Comparison of ENCODE assay signal across 37 cellular contexts in the genomic region with DNA sequence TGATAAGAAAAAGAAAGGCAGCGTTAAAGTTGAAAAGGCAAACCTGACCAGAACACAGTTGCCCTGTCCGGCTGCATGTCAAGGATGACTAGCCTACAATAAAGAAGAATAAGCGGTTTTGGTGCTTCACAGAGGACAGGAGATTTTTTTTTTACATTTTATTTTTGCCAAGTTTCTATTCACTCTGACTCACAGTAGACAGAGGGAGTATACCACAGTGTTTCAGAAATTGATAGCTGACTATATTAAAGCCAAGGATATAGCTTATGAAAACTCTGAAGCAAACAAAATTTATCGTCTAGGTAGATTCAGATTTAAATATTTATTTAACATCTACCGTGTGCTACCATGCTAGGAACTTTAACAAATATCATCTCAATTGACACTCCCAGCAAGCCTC. TPM values are rescaled to one million over a fixed set of nuclear protein-coding genes. Genes with fewer than 3 reads are reported as not detected.
"Had no signal": no experiment of that assay in that cellular context is flagged by ENCODE, and none has a peak within 500 bp of the region (broad histone marks: within the 10 kb centered on the region; RNA-seq: fewer than 3 reads in every experiment).

No MANE protein-coding gene starts in this region.

- H3K36me3 ChIP-seq: adrenal gland, brain microvascular endothelial cell, breast epithelium had no signal

- H3K4me1 ChIP-seq: adrenal gland, body of pancreas, breast epithelium had no signal

- H3K27ac ChIP-seq: adrenal gland, body of pancreas, brain microvascular endothelial cell, breast epithelium, VCaP had no signal

- H3K4me3 ChIP-seq: adrenal gland, body of pancreas, breast epithelium had no signal

- DNase-seq: activated B cell treated with CpG ODN at 0.5 μM for 24 hours; activated CD4-positive, alpha-beta memory T cell treated with anti-CD3 and anti-CD28 coated beads for 36 hours; activated CD4-positive, alpha-beta T cell treated with anti-CD3 and anti-CD28 coated beads for 4 hours; activated CD4-positive, alpha-beta T cell treated with anti-CD3 and anti-CD28 coated beads, Interleukin-2, amount 10 ng/mL, durations not matched to agents 24 days and 14 days; activated CD4-positive, alpha-beta T cell treated with anti-CD3 and anti-CD28 coated beads, Interleukin-2, amount 50 U/mL, for 1 hour; activated CD4-positive, alpha-beta T cell treated with anti-CD3 and anti-CD28 coated beads, Interleukin-2, amount 50 U/mL, for 4 hours; activated CD4-positive, CD25-positive, alpha-beta regulatory T cell treated with anti-CD3 and anti-CD28 coated beads, Interleukin-2, amount 50 U/mL, for 72 hours; activated CD8-positive, alpha-beta memory T cell treated with anti-CD3 and anti-CD28 coated beads, Interleukin-2, amount 50 U/mL, for 4 hours; activated CD8-positive, alpha-beta T cell treated with anti-CD3 and anti-CD28 coated beads for 36 hours; activated effector memory CD4-positive, alpha-beta T cell treated with anti-CD3 and anti-CD28 coated beads, Interleukin-2, amount 50 U/mL, for 16 hours; activated gamma-delta T cell treated with Interleukin-2 at 50 U/mL for 16 hours; activated naive CD4-positive, alpha-beta T cell; activated naive CD4-positive, alpha-beta T cell treated with anti-CD3 and anti-CD28 coated beads for 36 hours; activated naive CD4-positive, alpha-beta T cell treated with anti-CD3 and anti-CD28 coated beads, Interleukin-2, amount 50 U/mL, for 16 hours; activated naive CD8-positive, alpha-beta T cell treated with anti-CD3 and anti-CD28 coated beads for 36 hours; activated T-cell treated with anti-CD3 and anti-CD28 coated beads for 4 hours; activated T-cell treated with anti-CD3 and anti-CD28 coated beads, Interleukin-2, amount 50 U/mL, for 1 hour; activated T-cell treated with anti-CD3 and anti-CD28 coated beads, Interleukin-2, amount 50 U/mL, for 4 hours; activated T-cell treated with anti-CD3 and anti-CD28 coated beads, Interleukin-2, amount 50 U/mL, for 72 hours; adrenal gland; amniotic stem cell; aorta; body of pancreas; brain microvascular endothelial cell; central memory CD4-positive, alpha-beta T cell; T-helper 17 cell; T1000 had no signal

- H3K27me3 ChIP-seq: brain microvascular endothelial cell had no signal

- H3K9me3 ChIP-seq: body of pancreas, breast epithelium had no signal

- ATAC-seq: activated CD8-positive, alpha-beta T cell treated with anti-CD3 and anti-CD28 coated beads for 36 hours; activated naive CD4-positive, alpha-beta T cell treated with anti-CD3 and anti-CD28 coated beads, Interleukin-2, amount 50 U/mL, for 72 hours; activated T-cell treated with anti-CD3 and anti-CD28 coated beads, Interleukin-2, amount 50 U/mL, for 4 hours; activated T-cell treated with anti-CD3 and anti-CD28 coated beads, Interleukin-2, amount 50 U/mL, for 72 hours; activated T-helper 17 cell treated with anti-CD3 and anti-CD28 coated beads, Interleukin-2, amount 50 U/mL, for 72 hours; body of pancreas; T-helper 17 cell had no signal

RNA-seq across cellular contexts. Expression of a gene that starts 47.6 kb away (rescaled TPM):
- total RNA-seq: activated B cell treated with CpG ODN at 0.5 μM for 24 hours; activated CD4-positive, alpha-beta memory T cell treated with anti-CD3 and anti-CD28 coated beads for 36 hours; activated CD4-positive, alpha-beta T cell treated with anti-CD3 and anti-CD28 coated beads, Interleukin-2, amount 10 ng/mL, durations not matched to agents 24 days and 14 days; activated CD8-positive, alpha-beta memory T cell treated with anti-CD3 and anti-CD28 coated beads for 36 hours; activated CD8-positive, alpha-beta T cell treated with anti-CD3 and anti-CD28 coated beads for 36 hours; activated naive CD4-positive, alpha-beta T cell treated with anti-CD3 and anti-CD28 coated beads for 36 hours; activated naive CD4-positive, alpha-beta T cell treated with anti-CD3 and anti-CD28 coated beads, Interleukin-2, amount 50 U/mL, for 72 hours; activated naive CD8-positive, alpha-beta T cell treated with anti-CD3 and anti-CD28 coated beads for 36 hours; activated T-cell treated with anti-CD3 and anti-CD28 coated beads, Interleukin-2, amount 50 U/mL, for 4 hours; activated T-cell treated with anti-CD3 and anti-CD28 coated beads, Interleukin-2, amount 50 U/mL, for 72 hours; activated T-helper 1 cell treated with anti-CD3 and anti-CD28 coated beads, Interleukin-12 subunit alpha, Interleukin-12 subunit beta, Interleukin-2, Interleukin-4 antibody, amounts not matched to agents 30 ng/mL and 10 ng/mL and 1 ng/mL, durations not matched to agents 14 hours and 24 hours and 36 hours; activated T-helper 17 cell treated with anti-CD3 and anti-CD28 coated beads, Interleukin-2, amount 50 U/mL, for 72 hours; astrocyte; breast epithelium; cardiac septum; T-helper 1 cell treated with Interleukin-12 subunit alpha and Interleukin-12 subunit beta and Interleukin-4 antibody, amounts not matched to agents 30 ng/mL and 1 ng/mL, for 36 hours; T-helper 17 cell; T-helper 2 cell treated with Interferon-gamma antibody and Interleukin-4, amounts not matched to agents 100 ng/mL and 5 ng/mL, for 36 hours had no signal
